In genomic region chr3:195900426-195901355, GRCh38 we compare ENCODE assay signal across 8 cellular contexts. TPM values are rescaled to one million over a fixed set of nuclear protein-coding genes. Genes with fewer than 3 reads are reported as not detected.
DNase-seq lines count a peak whose midpoint lies in the region; ATAC-seq and TF ChIP-seq lines count a peak whose summit lies in the region.

No MANE protein-coding gene starts in this region.

- no peaks in the 10 kb centered on the region for H3K27me3 Mint-ChIP-seq in chondrocyte (ENCODE audit: low read depth)

- H3K27ac Mint-ChIP-seq in chondrocyte (ENCODE audit: unreplicated experiment), result peak overlapping the region; percentile 88

- H3K4me3 ChIP-seq in uterus, result no peak overlapping the region

- H3K36me3 Mint-ChIP-seq in chondrocyte (ENCODE audit: low read depth), result no peaks in the 10 kb centered on the region

- H3K36me3 ChIP-seq in uterus, result no peaks in the 10 kb centered on the region

- intact Hi-C loops in uterus (cut with DNase I; ENCODE audit: low total_unique reads), result no loop called here

- H3K9me3 Mint-ChIP-seq in chondrocyte (ENCODE audit: low read depth), result no peaks in the 10 kb centered on the region

- peaks cover 0 to 5% of the 10 kb centered on the region in 2 donors for H3K4me1 ChIP-seq in uterus

- H3K9me3 ChIP-seq in uterus, result no peaks in the 10 kb centered on the region

- peak overlapping the region; percentile 6 for H3K4me3 Mint-ChIP-seq in chondrocyte (ENCODE audit: unreplicated experiment)

- no peak for TF ChIP-seq POLR2A in uterus (IDR thresholded peaks at IDR 0.05)

- H3K27ac ChIP-seq in uterus, result no peak overlapping the region

- TF ChIP-seq CTCF in chondrocyte (IDR thresholded peaks at IDR 0.05) (no peak), uterus (IDR thresholded peaks at IDR 0.05) (no peak)

- H3K27me3 ChIP-seq in uterus, result no peaks in the 10 kb centered on the region

- peak; percentile 37 for DNase-seq in SKM-1 (lab: John Stamatoyannopoulos, UW; ENCODE audit: unreplicated experiment)
- DNase-seq in chondrocyte (ENCODE audit: low spot score), result peak; percentile 84
- DNase-seq in myocyte (ENCODE audit: low read depth), result peak; percentile 81
- DNase-seq in uterus, result no peak
- no peak for DNase-seq in OCI-M2 (lab: John Stamatoyannopoulos, UW; ENCODE audit: unreplicated experiment)
- DNase-seq in ecto neural progenitor cell (ENCODE audit: low spot score), result no peak

- ATAC-seq in GM18502 (IDR thresholded peaks at IDR 0.05; ENCODE audit: poor library complexity, unreplicated experiment) (peak; percentile 61), HG02763 (IDR thresholded peaks at IDR 0.05; ENCODE audit: unreplicated experiment) (peak; percentile 35)

- peaks cover 52% of the 10 kb centered on the region for H3K4me1 Mint-ChIP-seq in chondrocyte (ENCODE audit: low read depth)

RNA-seq across cellular contexts. Expression of gene TNK2, which starts 7.7 kb away (rescaled TPM):
- total RNA-seq in chondrocyte (35.5 to 39.8 TPM (median 38.6 TPM) in 3 replicates), myocyte (50.2 and 53.5 TPM in 2 replicates), uterus (10 to 100 TPM in 3 of 4 donors, 1 to 10 TPM in 1; 6.1 to 81.2 (median 24.4) TPM)
- polyA plus RNA-seq in myocyte (2012), result 152 TPM

Comparison
In these comparisons a context has a peak if more than half of its experiments do, and no peak if none do; other contexts are left out.
1. DNase-seq: peak in SKM-1 (single experiment), chondrocyte (single experiment) and myocyte (single experiment); none in uterus (0 of 2), OCI-M2 (single experiment) and ecto neural progenitor cell (single experiment).